In the genomic region with DNA sequence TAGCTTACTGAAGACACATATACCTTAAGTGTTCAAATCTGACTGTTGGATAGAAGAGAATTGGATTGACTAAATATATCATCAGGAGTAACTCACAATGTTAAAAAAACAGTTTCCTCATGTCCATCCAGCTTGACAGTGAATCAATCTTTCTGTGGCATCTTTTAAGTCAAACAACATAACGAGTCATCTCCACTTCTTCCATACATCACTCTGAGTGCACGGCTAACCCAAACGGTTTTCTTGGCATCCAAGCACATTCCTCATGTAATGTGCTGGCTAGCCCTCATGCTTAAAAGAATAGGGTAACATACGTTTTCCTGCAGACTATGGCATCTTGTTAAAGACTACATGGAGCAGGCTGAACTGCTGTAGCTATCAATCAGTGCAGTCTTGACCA, we compare ENCODE assay signal across 13 cellular contexts.
"Had no signal": no experiment of that assay in that cellular context is flagged by ENCODE, and none has a peak within 500 bp of the region (broad histone marks: within the 10 kb centered on the region; RNA-seq: fewer than 3 reads in every experiment).

No MANE protein-coding gene starts in this region.

- H3K79me2 ChIP-seq: parathyroid adenoma had no signal

- H3K36me3 Mint-ChIP-seq: activated naive CD4-positive, alpha-beta T cell treated with anti-CD3 and anti-CD28 coated beads, Interleukin-2, amount 10 ng/mL, durations not matched to agents 7 days and 5 days; naive B cell; WTC11 had no signal

- ATAC-seq: left cardiac atrium, lower lobe of right lung, WTC11 had no signal

- DNase-seq: activated CD4-positive, alpha-beta T cell treated with anti-CD3 and anti-CD28 coated beads, Interleukin-2, amount 10 ng/mL, durations not matched to agents 24 days and 14 days; activated naive CD4-positive, alpha-beta T cell treated with anti-CD3 and anti-CD28 coated beads, Interleukin-2, amount 10 ng/mL, durations not matched to agents 7 days and 5 days; amygdala; left cardiac atrium; lower lobe of right lung; naive B cell had no signal

- H2AFZ ChIP-seq: parathyroid adenoma had no signal

- H3K9me3 ChIP-seq: lower lobe of right lung, vagina had no signal

- H3K27ac ChIP-seq: lower lobe of right lung, parathyroid adenoma, skin epidermis, vagina had no signal

- H3K4me1 ChIP-seq: lower lobe of right lung, parathyroid adenoma, vagina had no signal

- H3K9ac ChIP-seq: parathyroid adenoma had no signal

- H3K9me3 Mint-ChIP-seq: activated CD4-positive, alpha-beta T cell treated with anti-CD3 and anti-CD28 coated beads, Interleukin-2, amount 10 ng/mL, durations not matched to agents 24 days and 14 days; activated naive CD4-positive, alpha-beta T cell treated with anti-CD3 and anti-CD28 coated beads, Interleukin-2, amount 10 ng/mL, durations not matched to agents 7 days and 5 days; activated T-helper 2 cell treated with anti-CD3 and anti-CD28 coated beads, Interferon-gamma antibody, Interleukin-2, Interleukin-4, amounts not matched to agents 10 μg/mL and 5 μg/mL and 100 μg/mL, durations not matched to agents 14 hours and 24 hours and 36 hours; T-helper 1 cell treated with Interleukin-12 subunit alpha and Interleukin-12 subunit beta and Interleukin-4 antibody, amounts not matched to agents 30 μg/mL and 1 μg/mL, for 36 hours; WTC11 had no signal

- H3K27me3 ChIP-seq: vagina had no signal

- H3K36me3 ChIP-seq: lower lobe of right lung, vagina had no signal

- H3K4me3 ChIP-seq: lower lobe of right lung, skin epidermis, vagina had no signal

- H3K27ac Mint-ChIP-seq: activated CD4-positive, alpha-beta T cell treated with anti-CD3 and anti-CD28 coated beads, Interleukin-2, amount 10 ng/mL, durations not matched to agents 24 days and 14 days; activated naive CD4-positive, alpha-beta T cell treated with anti-CD3 and anti-CD28 coated beads, Interleukin-2, amount 10 ng/mL, durations not matched to agents 7 days and 5 days; activated T-helper 2 cell treated with anti-CD3 and anti-CD28 coated beads, Interferon-gamma antibody, Interleukin-2, Interleukin-4, amounts not matched to agents 10 μg/mL and 5 μg/mL and 100 μg/mL, durations not matched to agents 14 hours and 24 hours and 36 hours; naive B cell; T-helper 1 cell treated with Interleukin-12 subunit alpha and Interleukin-12 subunit beta and Interleukin-4 antibody, amounts not matched to agents 30 μg/mL and 1 μg/mL, for 36 hours; WTC11 had no signal

- FAIRE-seq: colon had no signal
